8 cellular contexts compared by ENCODE assay signal in genomic region chr1:202926578-202927491, GRCh38. TPM values are rescaled to one million over a fixed set of nuclear protein-coding genes. Genes with fewer than 3 reads are reported as not detected.
A peak's percentile ranks its signal among the peaks of the same experiment; 100 is the strongest.
DNase-seq lines count a peak whose midpoint lies in the region; ATAC-seq and TF ChIP-seq lines count a peak whose summit lies in the region.

KLHL12 (minus strand) TSS chr1:202927234; CDS start chr1:202925162, 2,072 bp downstream.

- no peaks in the 10 kb centered on the region for H3K9me3 Mint-ChIP-seq in CD4-positive, alpha-beta T cell

- peak within 1 kb of the TSS; percentile 67 to 68 for H3K9ac ChIP-seq in liver (ENCODE audit: low read depth in 1 of 2, low read length in 2 of 2)

- peaks cover 0 to 9% (median 7%) of the 10 kb centered on the region in 4 donors for H3K4me1 ChIP-seq in liver (ENCODE audit: control insufficient read depth in 4 of 4, insufficient read depth in 4 of 4, low read length in 3 of 4)

- peak within 1 kb of the TSS; percentile 88 for H3K27ac ChIP-seq in CD4-positive, alpha-beta T cell (ENCODE audit: low read depth, low read length)
- peak within 1 kb of the TSS; percentile 86 to 93 for H3K27ac ChIP-seq in liver (ENCODE audit: low read depth in 1 of 2, low read length in 2 of 2)

- peaks cover 42% of the 10 kb centered on the region for H3K4me1 Mint-ChIP-seq in CD4-positive, alpha-beta T cell (ENCODE audit: low read depth)

- CTCF ChIA-PET in CD4-positive, alpha-beta T cell (lab: Charles Lee), result interaction anchor here (0.5 to 1.2 kb wide), 10 partner anchors 36 to 576 kb away, joined by 3 to 5 read pairs (median 3); partner anchors contain the start of genes CYB5R1 and RABIF

- no peaks in the 10 kb centered on the region for H3K27me3 Mint-ChIP-seq in CD4-positive, alpha-beta T cell

- TF ChIP-seq CTCF in CD4-positive, alpha-beta T cell (IDR thresholded peaks at IDR 0.05), result peak; percentile 69
- peak; percentile 56 for TF ChIP-seq CTCF in liver (IDR thresholded peaks at IDR 0.05; ENCODE audit: low read depth, low read length, missing input control)

- TF ChIP-seq RAD21 in liver (IDR thresholded peaks at IDR 0.05), result peak; percentile 60 to 76

- ATAC-seq in CD4-positive, alpha-beta T cell (ENCODE audit: poor library complexity), result peak; percentile 92
- ATAC-seq in GM19438 (IDR thresholded peaks at IDR 0.05; ENCODE audit: low read depth, unreplicated experiment) (peak; percentile 95), HG03575 (IDR thresholded peaks at IDR 0.05; ENCODE audit: extremely low read depth, insufficient number of reproducible peaks, low FRiP score, unreplicated experiment) (peak; percentile 37)

- H3K36me3 ChIP-seq in liver (ENCODE audit: control insufficient read depth in 4 of 4, insufficient read depth in 3 of 4, low read depth in 1 of 4, low read length in 3 of 4), result peaks cover 0 to 5% (median 2%) of the 10 kb centered on the region in 4 donors

- H3K27ac Mint-ChIP-seq in CD4-positive, alpha-beta T cell, result peak within 1 kb of the TSS; percentile 98

- H3K27me3 ChIP-seq in CD4-positive, alpha-beta T cell (ENCODE audit: control insufficient read depth, insufficient read depth, low read length), result no peaks in the 10 kb centered on the region
- no peaks in the 10 kb centered on the region for H3K27me3 ChIP-seq in liver (ENCODE audit: control insufficient read depth in 4 of 4, insufficient read depth in 4 of 4, low read length in 3 of 4)

- POLR2A ChIA-PET in CD4-positive, alpha-beta T cell (lab: Charles Lee), result interaction anchor here (0.6 to 1.6 kb wide), 13 partner anchors 10 to 578 kb away, joined by 3 to 15 read pairs (median 4); partner anchors contain the start of genes ADIPOR1, CYB5R1, KDM5B and PPP1R12B

- H3K4me3 ChIP-seq in liver (ENCODE audit: low read depth in 1 of 3, low read length in 3 of 3), result peak within 1 kb of the TSS; percentile 75 to 95 (median 82)

- H3K9me3 ChIP-seq in CD4-positive, alpha-beta T cell (ENCODE audit: control insufficient read depth, low read length), result no peaks in the 10 kb centered on the region
- no peaks in the 10 kb centered on the region for H3K9me3 ChIP-seq in liver (ENCODE audit: control insufficient read depth in 4 of 4, low read length in 3 of 4)

- H3K36me3 Mint-ChIP-seq in CD4-positive, alpha-beta T cell (ENCODE audit: low read depth), result peaks cover 42% of the 10 kb centered on the region

- peak; percentile 89 to 96 (median 92) for DNase-seq in CD4-positive, alpha-beta T cell
- peak; percentile 100 for DNase-seq in NCI-H82 (lab: John Stamatoyannopoulos, UW)
- peak; percentile 95 to 96 for DNase-seq in activated CD4-positive, alpha-beta T cell treated with anti-CD3 and anti-CD28 coated beads, Interleukin-2, amount 50 U/mL, for 48 hours
- peak; percentile 93 to 98 for DNase-seq in dermis microvascular lymphatic vessel endothelial cell (ENCODE audit: low read depth in 2 of 2)
- DNase-seq in stimulated activated CD4-positive, alpha-beta T cell treated with anti-CD3 and anti-CD28 coated beads, Interleukin-4, amount 100 ng/mL, for 24 hours, result peak; percentile 95

- under 1% methylated on average over 57 of the region's 57 CpGs for WGBS in liver

- peak within 1 kb of the TSS; percentile 98 for H3K4me3 Mint-ChIP-seq in CD4-positive, alpha-beta T cell

- intact Hi-C loops in CD4-positive, alpha-beta T cell (cut with DNase I, micrococcal nuclease), result loop anchor here (1.0 to 10.0 kb wide), 6 partner anchors 32 to 112 kb away; partner anchors contain the start of genes ADIPOR1 (in 1 of the 2) and PCAT6 (in 1 of the 2)

TF ChIP-seq in liver, 16 proteins besides CTCF, POLR2A, EP300 and RAD21:
- TF ChIP-seq REST (IDR thresholded peaks at IDR 0.05) (peak; percentile 87), SP1 (IDR thresholded peaks at IDR 0.05) (peak; percentile 60), HNF4G (IDR thresholded peaks at IDR 0.05) (no peak), GABPA (IDR thresholded peaks at IDR 0.05 in 1 of 2, conservative IDR thresholded peaks at IDR 0.05 in 1 of 2) (peak in 1 of 2 donors; percentile 53), FOXA1 (IDR thresholded peaks at IDR 0.05) (no peak), JUND (IDR thresholded peaks at IDR 0.05) (peak in 1 of 2 donors; percentile 7), RXRA (IDR thresholded peaks at IDR 0.05) (peak; percentile 56 to 80), YY1 (IDR thresholded peaks at IDR 0.05) (peak; percentile 85), NR2F2 (IDR thresholded peaks at IDR 0.05) (no peak), ATF3 (IDR thresholded peaks at IDR 0.05) (peak; percentile 82), MAX (IDR thresholded peaks at IDR 0.05) (peak; percentile 49), EGR1 (IDR thresholded peaks at IDR 0.05; ENCODE audit: low read depth in 2 of 2) (peak in 1 of 2 donors; percentile 42), ZBTB33 (IDR thresholded peaks at IDR 0.05) (peak; percentile 78), FOXA2 (IDR thresholded peaks at IDR 0.05) (no peak), HNF4A (conservative IDR thresholded peaks at IDR 0.05) (peak in 1 of 2 donors; percentile 43), TAF1 (conservative IDR thresholded peaks at IDR 0.05) (no peak)
TF ChIP-seq in liver: peak in this region for 11.

RNA-seq across cellular contexts. Expression of gene KLHL12, which starts in this region (rescaled TPM):
- 10 to 100 TPM; 18.5 to 18.6 TPM for total RNA-seq in CD4-positive, alpha-beta T cell
- total RNA-seq in dermis microvascular lymphatic vessel endothelial cell (20.5 and 22.6 TPM in 2 replicates), liver (10 to 100 TPM; 13.1 to 17.5 TPM)
- 1 to 10 TPM; 7.2 to 7.8 TPM for polyA plus RNA-seq in liver

Comparison
In these comparisons a context has a peak if more than half of its experiments do, and no peak if none do; other contexts are left out.
1. Peak in every context shown above with its lines: DNase-seq, ATAC-seq, H3K4me3 ChIP-seq and H3K27ac ChIP-seq.
2. ATAC-seq: peak in every context shown above with its lines; median percentile 95 in GM19438; 92 in CD4-positive, alpha-beta T cell; 37 in HG03575.